16 cellular contexts compared by ENCODE assay signal in genomic region chr10:12625393-12626023, GRCh38.
DNase-seq lines count a peak whose midpoint lies in the region; ATAC-seq and TF ChIP-seq lines count a peak whose summit lies in the region.
"Had no signal": no experiment of that assay in that cellular context is flagged by ENCODE, and none has a peak within 500 bp of the region (broad histone marks: within the 10 kb centered on the region; RNA-seq: fewer than 3 reads in every experiment).

No MANE protein-coding gene starts in this region.

- ATAC-seq in activated CD8-positive, alpha-beta T cell treated with anti-CD3 and anti-CD28 coated beads, Interleukin-2, amount 10 ng/mL, durations not matched to agents 7 days and 5 days = no peak
- ATAC-seq in activated CD8-positive, alpha-beta T cell treated with anti-CD3 and anti-CD28 coated beads for 36 hours = no peak
- no peak for ATAC-seq in HG03045 (IDR thresholded peaks at IDR 0.05; ENCODE audit: unreplicated experiment)
- ATAC-seq: A549, GM23338 had no signal

- no peak for TF ChIP-seq CTCF in activated CD8-positive, alpha-beta T cell treated with anti-CD3 and anti-CD28 coated beads for 36 hours (IDR thresholded peaks at IDR 0.05)
- no peak for TF ChIP-seq CTCF in VCaP (conservative IDR thresholded peaks at IDR 0.05)
- TF ChIP-seq CTCF in nephron progenitor cell (IDR thresholded peaks at IDR 0.05) = no peak
- TF ChIP-seq CTCF in osteocyte (IDR thresholded peaks at IDR 0.05) = no peak

- H3K4me3 Mint-ChIP-seq in activated CD8-positive, alpha-beta T cell treated with anti-CD3 and anti-CD28 coated beads, Interleukin-2, amount 10 ng/mL, durations not matched to agents 7 days and 5 days = no peak overlapping the region
- H3K4me3 Mint-ChIP-seq in activated CD8-positive, alpha-beta T cell treated with anti-CD3 and anti-CD28 coated beads for 36 hours = no peak overlapping the region
- no peak overlapping the region for H3K4me3 Mint-ChIP-seq in nephron progenitor cell
- H3K4me3 Mint-ChIP-seq in osteocyte (ENCODE audit: unreplicated experiment) = no peak overlapping the region
- H3K4me3 Mint-ChIP-seq: CD4-positive, alpha-beta T cell; GM23338 had no signal

- intact Hi-C loops in activated CD8-positive, alpha-beta T cell treated with anti-CD3 and anti-CD28 coated beads for 36 hours (cut with micrococcal nuclease) = no loop called here

- H3K4me1 Mint-ChIP-seq in activated CD8-positive, alpha-beta T cell treated with anti-CD3 and anti-CD28 coated beads, Interleukin-2, amount 10 ng/mL, durations not matched to agents 7 days and 5 days (ENCODE audit: low read depth) = peaks cover 2% of the 10 kb centered on the region
- H3K4me1 Mint-ChIP-seq in activated CD8-positive, alpha-beta T cell treated with anti-CD3 and anti-CD28 coated beads for 36 hours (ENCODE audit: low read depth) = peaks cover 10% of the 10 kb centered on the region
- H3K4me1 Mint-ChIP-seq in nephron progenitor cell (peaks cover 10% of the 10 kb centered on the region), osteocyte (ENCODE audit: unreplicated experiment) (peaks cover 2% of the 10 kb centered on the region)

- no peaks in the 10 kb centered on the region for H3K9me3 Mint-ChIP-seq in activated CD8-positive, alpha-beta T cell treated with anti-CD3 and anti-CD28 coated beads, Interleukin-2, amount 10 ng/mL, durations not matched to agents 7 days and 5 days (ENCODE audit: insufficient read depth)
- H3K9me3 Mint-ChIP-seq in activated CD8-positive, alpha-beta T cell treated with anti-CD3 and anti-CD28 coated beads for 36 hours = no peaks in the 10 kb centered on the region
- H3K9me3 Mint-ChIP-seq in nephron progenitor cell = peaks cover 17% of the 10 kb centered on the region
- no peaks in the 10 kb centered on the region for H3K9me3 Mint-ChIP-seq in osteocyte (ENCODE audit: unreplicated experiment)
- H3K9me3 Mint-ChIP-seq: CD4-positive, alpha-beta T cell; GM23338 had no signal

- CTCF ChIA-PET in activated CD8-positive, alpha-beta T cell treated with anti-CD3 and anti-CD28 coated beads, Interleukin-2, amount 10 ng/mL, durations not matched to agents 7 days and 5 days (lab: Charles Lee) = no interaction called here
- CTCF ChIA-PET in activated CD8-positive, alpha-beta T cell treated with anti-CD3 and anti-CD28 coated beads for 36 hours (lab: Charles Lee) = no interaction called here

- H3K36me3 Mint-ChIP-seq in activated CD8-positive, alpha-beta T cell treated with anti-CD3 and anti-CD28 coated beads, Interleukin-2, amount 10 ng/mL, durations not matched to agents 7 days and 5 days (ENCODE audit: low read depth) = no peaks in the 10 kb centered on the region
- peaks cover 6% of the 10 kb centered on the region for H3K36me3 Mint-ChIP-seq in activated CD8-positive, alpha-beta T cell treated with anti-CD3 and anti-CD28 coated beads for 36 hours (ENCODE audit: low read depth)
- H3K36me3 Mint-ChIP-seq in nephron progenitor cell (ENCODE audit: low read depth) (peaks cover 5% of the 10 kb centered on the region), osteocyte (ENCODE audit: unreplicated experiment) (no peaks in the 10 kb centered on the region)

- no peaks in the 10 kb centered on the region for H3K27me3 Mint-ChIP-seq in activated CD8-positive, alpha-beta T cell treated with anti-CD3 and anti-CD28 coated beads, Interleukin-2, amount 10 ng/mL, durations not matched to agents 7 days and 5 days (ENCODE audit: low read depth)
- no peaks in the 10 kb centered on the region for H3K27me3 Mint-ChIP-seq in activated CD8-positive, alpha-beta T cell treated with anti-CD3 and anti-CD28 coated beads for 36 hours
- H3K27me3 Mint-ChIP-seq in nephron progenitor cell (ENCODE audit: low read depth, poor library complexity) = peaks cover 19% of the 10 kb centered on the region
- no peaks in the 10 kb centered on the region for H3K27me3 Mint-ChIP-seq in osteocyte (ENCODE audit: unreplicated experiment)
- H3K27me3 Mint-ChIP-seq: CD4-positive, alpha-beta T cell had no signal

- no peak for DNase-seq in activated CD8-positive, alpha-beta T cell treated with anti-CD3 and anti-CD28 coated beads, Interleukin-2, amount 10 ng/mL, durations not matched to agents 7 days and 5 days
- DNase-seq in activated CD8-positive, alpha-beta T cell treated with anti-CD3 and anti-CD28 coated beads for 36 hours = no peak
- DNase-seq in nephron progenitor cell = no peak
- DNase-seq in osteocyte (ENCODE audit: extremely low spot score, unreplicated experiment) = peak; percentile 70
- no peak for DNase-seq in NCI-H526 treated with DMSO at 0.1 percent for 48 hours (lab: John Stamatoyannopoulos, UW)
- DNase-seq: AML-193; Caco-2; CD4-positive, alpha-beta T cell; GDM1; HCEC 1CT had no signal

- peak overlapping the region; percentile 16 for H3K27ac Mint-ChIP-seq in activated CD8-positive, alpha-beta T cell treated with anti-CD3 and anti-CD28 coated beads, Interleukin-2, amount 10 ng/mL, durations not matched to agents 7 days and 5 days
- H3K27ac Mint-ChIP-seq in activated CD8-positive, alpha-beta T cell treated with anti-CD3 and anti-CD28 coated beads for 36 hours = no peak overlapping the region
- H3K27ac Mint-ChIP-seq in nephron progenitor cell (peak overlapping the region; percentile 75), osteocyte (ENCODE audit: unreplicated experiment) (no peak overlapping the region)
- H3K27ac Mint-ChIP-seq: CD4-positive, alpha-beta T cell; GM23338 had no signal

- peak overlapping the region; percentile 81; the same call in 1 of the 2 replicates for H3K27ac ChIP-seq in VCaP
- H3K27ac ChIP-seq: 22Rv1, A549, C4-2B had no signal

- POLR2A ChIA-PET in activated CD8-positive, alpha-beta T cell treated with anti-CD3 and anti-CD28 coated beads, Interleukin-2, amount 10 ng/mL, durations not matched to agents 7 days and 5 days (lab: Charles Lee) = no interaction called here
- POLR2A ChIA-PET in activated CD8-positive, alpha-beta T cell treated with anti-CD3 and anti-CD28 coated beads for 36 hours (lab: Charles Lee) = interaction anchor here (0.5 kb wide), 1 partner anchor 202 kb away, joined by 3 read pairs; no protein-coding TSS in a partner anchor

Comparison
In these comparisons a context has a peak if more than half of its experiments do, and no peak if none do; other contexts are left out.
1. H3K27ac Mint-ChIP-seq: peak in activated CD8-positive, alpha-beta T cell treated with anti-CD3 and anti-CD28 coated beads, Interleukin-2, amount 10 ng/mL, durations not matched to agents 7 days and 5 days (single experiment) and nephron progenitor cell (single experiment); none in activated CD8-positive, alpha-beta T cell treated with anti-CD3 and anti-CD28 coated beads for 36 hours (single experiment) and osteocyte (single experiment).